ENCODE assay signal across 22 cellular contexts in genomic region chrX:129739591-129739990, GRCh38. TPM values are rescaled to one million over a fixed set of nuclear protein-coding genes. Genes with fewer than 3 reads are reported as not detected.
DNase-seq lines count a peak whose midpoint lies in the region; ATAC-seq, FAIRE-seq and TF ChIP-seq lines count a peak whose summit lies in the region.
"Had no signal": no experiment of that assay in that cellular context is flagged by ENCODE, and none has a peak within 500 bp of the region (broad histone marks: within the 10 kb centered on the region; RNA-seq: fewer than 3 reads in every experiment).

No MANE protein-coding gene starts in this region.

- CTCF ChIA-PET in activated CD4-positive, alpha-beta T cell treated with anti-CD3 and anti-CD28 coated beads for 36 hours (lab: Charles Lee) = no interaction called here

- no peaks in the 10 kb centered on the region for H3K27me3 Mint-ChIP-seq in activated CD4-positive, alpha-beta T cell treated with anti-CD3 and anti-CD28 coated beads, Interleukin-2, amount 10 ng/mL, durations not matched to agents 24 days and 14 days
- H3K27me3 Mint-ChIP-seq in activated CD4-positive, alpha-beta T cell treated with anti-CD3 and anti-CD28 coated beads for 36 hours = no peaks in the 10 kb centered on the region
- peaks cover 22% of the 10 kb centered on the region for H3K27me3 Mint-ChIP-seq in astrocyte (ENCODE audit: low read depth, unreplicated experiment)
- H3K27me3 Mint-ChIP-seq in progenitor cell of endocrine pancreas = peaks cover 12% of the 10 kb centered on the region

- no peaks in the 10 kb centered on the region for H3K4me1 ChIP-seq in astrocyte (ENCODE audit: insufficient read depth, low read length)
- H3K4me1 ChIP-seq: HAP-1, prostate gland had no signal

- no peaks in the 10 kb centered on the region for H3K36me3 ChIP-seq in astrocyte (ENCODE audit: insufficient read depth, low read length)
- H3K36me3 ChIP-seq: brain microvascular endothelial cell, HAP-1, prostate gland had no signal

- H3K27me3 ChIP-seq in astrocyte (ENCODE audit: insufficient read depth, low read length) = no peaks in the 10 kb centered on the region
- H3K27me3 ChIP-seq: brain microvascular endothelial cell had no signal

- TF ChIP-seq CTCF in astrocyte (IDR thresholded peaks at IDR 0.05; ENCODE audit: insufficient read depth, low read depth, low read length) (no peak), progenitor cell of endocrine pancreas (IDR thresholded peaks at IDR 0.05; ENCODE audit: unreplicated experiment) (no peak)

- no peaks in the 10 kb centered on the region for H3K9me3 ChIP-seq in astrocyte (ENCODE audit: insufficient read depth, low read depth, low read length)
- H3K9me3 ChIP-seq: HAP-1, prostate gland had no signal

- H3K4me3 Mint-ChIP-seq in activated CD4-positive, alpha-beta T cell treated with anti-CD3 and anti-CD28 coated beads, Interleukin-2, amount 10 ng/mL, durations not matched to agents 24 days and 14 days = no peak overlapping the region
- no peak overlapping the region for H3K4me3 Mint-ChIP-seq in activated CD4-positive, alpha-beta T cell treated with anti-CD3 and anti-CD28 coated beads for 36 hours
- H3K4me3 Mint-ChIP-seq in astrocyte (ENCODE audit: unreplicated experiment) (no peak overlapping the region), progenitor cell of endocrine pancreas (ENCODE audit: low read depth) (no peak overlapping the region)

- H3K9ac ChIP-seq in astrocyte (ENCODE audit: low read length) = no peak overlapping the region

- H4K20me1 ChIP-seq in astrocyte (ENCODE audit: insufficient read depth, low read length) = no peaks in the 10 kb centered on the region

- H3K79me2 ChIP-seq in astrocyte (ENCODE audit: insufficient read depth, low read length) = no peaks in the 10 kb centered on the region

- no peak for ATAC-seq in activated CD4-positive, alpha-beta T cell treated with anti-CD3 and anti-CD28 coated beads for 36 hours
- ATAC-seq in GM21619 (IDR thresholded peaks at IDR 0.05; ENCODE audit: unreplicated experiment) = no peak

- FAIRE-seq in astrocyte (lab: Jason Lieb, UNC) = peak; percentile 23
- FAIRE-seq: HTR-8/SVneo, urothelium cell line had no signal

- no peak overlapping the region for H3K4me2 ChIP-seq in astrocyte (ENCODE audit: low read length)

- POLR2A ChIA-PET in activated CD4-positive, alpha-beta T cell treated with anti-CD3 and anti-CD28 coated beads for 36 hours (lab: Charles Lee) = interaction anchor here (0.7 kb wide), 1 partner anchor 11 kb away, joined by 3 read pairs; no protein-coding TSS in a partner anchor

- peaks cover 41% of the 10 kb centered on the region for H3K4me1 Mint-ChIP-seq in activated CD4-positive, alpha-beta T cell treated with anti-CD3 and anti-CD28 coated beads, Interleukin-2, amount 10 ng/mL, durations not matched to agents 24 days and 14 days
- H3K4me1 Mint-ChIP-seq in activated CD4-positive, alpha-beta T cell treated with anti-CD3 and anti-CD28 coated beads for 36 hours = peaks cover 32% of the 10 kb centered on the region
- peaks cover 3% of the 10 kb centered on the region for H3K4me1 Mint-ChIP-seq in astrocyte (ENCODE audit: low read depth, unreplicated experiment)
- H3K4me1 Mint-ChIP-seq in progenitor cell of endocrine pancreas (ENCODE audit: low read depth) = peaks cover 6% of the 10 kb centered on the region

- intact Hi-C loops in activated CD4-positive, alpha-beta T cell treated with anti-CD3 and anti-CD28 coated beads, Interleukin-2, amount 10 ng/mL, durations not matched to agents 24 days and 14 days (cut with micrococcal nuclease) = loop anchor here (5.0 kb wide), 1 partner anchor 82 kb away; no protein-coding TSS in a partner anchor
- intact Hi-C loops in activated CD4-positive, alpha-beta T cell treated with anti-CD3 and anti-CD28 coated beads for 36 hours (cut with DNase I, micrococcal nuclease) = loop anchor here in 1 of 2 experiments (10.0 kb wide), 1 partner anchor 135 kb away; no protein-coding TSS in a partner anchor

- no peaks in the 10 kb centered on the region for H3K36me3 Mint-ChIP-seq in activated CD4-positive, alpha-beta T cell treated with anti-CD3 and anti-CD28 coated beads, Interleukin-2, amount 10 ng/mL, durations not matched to agents 24 days and 14 days (ENCODE audit: low read depth)
- H3K36me3 Mint-ChIP-seq in activated CD4-positive, alpha-beta T cell treated with anti-CD3 and anti-CD28 coated beads for 36 hours (ENCODE audit: low read depth) = no peaks in the 10 kb centered on the region
- H3K36me3 Mint-ChIP-seq in astrocyte (ENCODE audit: low read depth, unreplicated experiment) = no peaks in the 10 kb centered on the region
- H3K36me3 Mint-ChIP-seq in progenitor cell of endocrine pancreas (ENCODE audit: insufficient read depth) = no peaks in the 10 kb centered on the region

- H3K27ac Mint-ChIP-seq in activated CD4-positive, alpha-beta T cell treated with anti-CD3 and anti-CD28 coated beads, Interleukin-2, amount 10 ng/mL, durations not matched to agents 24 days and 14 days = peak overlapping the region; percentile 45
- no peak overlapping the region for H3K27ac Mint-ChIP-seq in activated CD4-positive, alpha-beta T cell treated with anti-CD3 and anti-CD28 coated beads for 36 hours
- H3K27ac Mint-ChIP-seq in astrocyte (ENCODE audit: unreplicated experiment) (no peak overlapping the region), progenitor cell of endocrine pancreas (peak overlapping the region; percentile 47)

- no peaks in the 10 kb centered on the region for H3K9me3 Mint-ChIP-seq in activated CD4-positive, alpha-beta T cell treated with anti-CD3 and anti-CD28 coated beads, Interleukin-2, amount 10 ng/mL, durations not matched to agents 24 days and 14 days
- no peaks in the 10 kb centered on the region for H3K9me3 Mint-ChIP-seq in activated CD4-positive, alpha-beta T cell treated with anti-CD3 and anti-CD28 coated beads for 36 hours (ENCODE audit: low read depth)
- H3K9me3 Mint-ChIP-seq in astrocyte (ENCODE audit: unreplicated experiment) = no peaks in the 10 kb centered on the region
- no peaks in the 10 kb centered on the region for H3K9me3 Mint-ChIP-seq in progenitor cell of endocrine pancreas (ENCODE audit: low read depth)

- no peak overlapping the region for H3K4me3 ChIP-seq in astrocyte (ENCODE audit: insufficient read depth, low read depth, low read length)
- H3K4me3 ChIP-seq: HAP-1, prostate gland had no signal

- H2AFZ ChIP-seq in astrocyte (ENCODE audit: low read depth, low read length) = no peak overlapping the region

- H3K27ac ChIP-seq in astrocyte (ENCODE audit: low read depth, low read length) = no peak overlapping the region
- H3K27ac ChIP-seq: 22Rv1, brain microvascular endothelial cell, prostate gland had no signal

- DNase-seq in activated CD4-positive, alpha-beta T cell treated with anti-CD3 and anti-CD28 coated beads, Interleukin-2, amount 10 ng/mL, durations not matched to agents 24 days and 14 days = no peak
- no peak for DNase-seq in activated CD4-positive, alpha-beta T cell treated with anti-CD3 and anti-CD28 coated beads for 36 hours
- no peak for DNase-seq in astrocyte (ENCODE audit: low read depth)
- peak; percentile 67 for DNase-seq in islet precursor cell
- no peak for DNase-seq in progenitor cell of endocrine pancreas (ENCODE audit: low spot score, unreplicated experiment)
- DNase-seq in T-helper 2 cell = no peak
- no peak for DNase-seq in mesenteric fat pad (ENCODE audit: low spot score)
- DNase-seq: activated CD4-positive, alpha-beta T cell treated with anti-CD3 and anti-CD28 coated beads, Interleukin-2, amount 50 U/mL, for 48 hours; activated naive CD4-positive, alpha-beta T cell treated with anti-CD3 and anti-CD28 coated beads, Interleukin-2, amount 50 U/mL, for 16 hours; brain microvascular endothelial cell; EL; glutamatergic neuron; NCI-H2107; SIG-M5; stimulated activated CD4-positive, alpha-beta T cell treated with anti-CD3 and anti-CD28 coated beads, Interleukin-4, amount 100 ng/mL, for 24 hours; T-helper 1 cell had no signal

RNA-seq across cellular contexts. Expression of gene XPNPEP2, which starts 0.8 kb away (rescaled TPM):
- total RNA-seq in activated CD4-positive, alpha-beta T cell treated with anti-CD3 and anti-CD28 coated beads, Interleukin-2, amount 10 ng/mL, durations not matched to agents 24 days and 14 days = 0.24 and 0.28 TPM in 2 replicates
- under 1 TPM; 0.43 to 0.63 TPM for total RNA-seq in activated CD4-positive, alpha-beta T cell treated with anti-CD3 and anti-CD28 coated beads for 36 hours
- total RNA-seq in astrocyte (not detected in 2 replicates), progenitor cell of endocrine pancreas (0.11 TPM in 1 of 2 replicates, not detected in the other), mesenteric fat pad (9.6 TPM)

RNA-seq across cellular contexts. Expression of gene SASH3, which starts 40.2 kb away (rescaled TPM):
- total RNA-seq in activated CD4-positive, alpha-beta T cell treated with anti-CD3 and anti-CD28 coated beads, Interleukin-2, amount 10 ng/mL, durations not matched to agents 24 days and 14 days = 115 and 116 TPM in 2 replicates
- total RNA-seq in activated CD4-positive, alpha-beta T cell treated with anti-CD3 and anti-CD28 coated beads for 36 hours = 100 to 1,000 TPM; 118 to 126 TPM
- total RNA-seq in astrocyte (not detected in 2 replicates), progenitor cell of endocrine pancreas (not detected in 2 replicates), mesenteric fat pad (24.3 TPM)

Comparison
In these comparisons a context has a peak if more than half of its experiments do, and no peak if none do; other contexts are left out.
1. H3K27ac Mint-ChIP-seq: peak in activated CD4-positive, alpha-beta T cell treated with anti-CD3 and anti-CD28 coated beads, Interleukin-2, amount 10 ng/mL, durations not matched to agents 24 days and 14 days (single experiment) and progenitor cell of endocrine pancreas (single experiment); none in activated CD4-positive, alpha-beta T cell treated with anti-CD3 and anti-CD28 coated beads for 36 hours (single experiment) and astrocyte (single experiment).
2. RNA of gene SASH3, which starts 40.2 kb away (total RNA-seq): 118 to 126 TPM in activated CD4-positive, alpha-beta T cell treated with anti-CD3 and anti-CD28 coated beads for 36 hours, 115 to 116 TPM in activated CD4-positive, alpha-beta T cell treated with anti-CD3 and anti-CD28 coated beads, Interleukin-2, amount 10 ng/mL, durations not matched to agents 24 days and 14 days and 24.3 TPM in mesenteric fat pad (single experiment); not detected in astrocyte and not detected in progenitor cell of endocrine pancreas; every median in the first group is over 10 times any median in the second.